Comparison of ENCODE assay signal across 27 cellular contexts in the genomic region with DNA sequence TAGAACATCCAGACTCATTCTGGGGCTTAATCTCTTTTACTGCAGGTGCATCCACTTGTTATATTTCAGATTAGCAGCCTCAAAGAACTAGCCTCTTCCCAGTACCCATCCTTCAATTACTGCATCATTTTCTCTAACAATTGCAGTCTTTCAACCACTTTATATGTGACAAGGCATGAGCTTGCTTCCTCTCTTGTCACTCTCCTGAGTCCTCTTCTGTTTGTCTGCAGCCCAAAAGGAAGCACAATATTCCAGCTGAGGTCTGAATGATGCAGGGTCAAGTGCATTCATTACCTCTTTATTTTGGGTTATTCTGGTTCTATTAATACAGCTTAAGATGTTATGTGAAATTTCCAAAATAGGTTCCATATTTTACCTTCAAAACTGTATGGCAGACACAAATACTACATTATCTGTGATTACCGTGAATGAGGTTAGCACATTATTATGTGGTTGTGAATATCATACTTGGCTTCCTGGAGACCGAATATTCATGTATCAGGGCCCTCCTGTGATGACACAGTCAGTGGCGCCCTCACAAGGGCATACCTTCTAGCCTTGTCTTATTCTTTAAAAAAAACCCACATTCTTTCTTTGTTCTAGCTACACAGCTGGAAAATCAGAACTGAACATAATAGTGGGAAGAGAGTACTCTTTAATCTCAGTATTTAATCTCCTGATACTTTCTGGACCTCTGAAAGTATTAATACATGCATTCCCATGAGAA.
DNase-seq lines count a peak whose midpoint lies in the region; ATAC-seq and TF ChIP-seq lines count a peak whose summit lies in the region.
"Had no signal": no experiment of that assay in that cellular context is flagged by ENCODE, and none has a peak within 500 bp of the region (broad histone marks: within the 10 kb centered on the region; RNA-seq: fewer than 3 reads in every experiment).

No MANE protein-coding gene starts in this region.

- H4K20me1 ChIP-seq in Loucy (ENCODE audit: insufficient read depth, low read length, poor library complexity, severe bottlenecking): no peaks in the 10 kb centered on the region

- POLR2A ChIA-PET in activated B cell treated with CpG ODN at 0.5 μM for 24 hours (lab: Charles Lee): no interaction called here

- peaks cover 49% of the 10 kb centered on the region for H3K4me1 Mint-ChIP-seq in activated B cell treated with CpG ODN at 0.5 μM for 24 hours
- peaks cover 7 to 11% of the 10 kb centered on the region in 2 donors for H3K4me1 Mint-ChIP-seq in natural killer cell
- H3K4me1 Mint-ChIP-seq: activated naive CD4-positive, alpha-beta T cell treated with anti-CD3 and anti-CD28 coated beads, Interleukin-2, amount 50 U/mL, for 24 hours; CD4-positive, alpha-beta memory T cell had no signal

- no peaks in the 10 kb centered on the region for H3F3A ChIP-seq in Loucy (ENCODE audit: low read depth)

- no peaks in the 10 kb centered on the region for H3K27me3 ChIP-seq in Loucy (ENCODE audit: insufficient read depth, low read length, poor library complexity, severe bottlenecking)
- H3K27me3 ChIP-seq: heart right ventricle, transverse colon had no signal

- no peak overlapping the region for H2AFZ ChIP-seq in Loucy (ENCODE audit: low read length)
- H2AFZ ChIP-seq: PC-9 had no signal

- no peaks in the 10 kb centered on the region for H3K9me2 ChIP-seq in Loucy (replicated peaks; ENCODE audit: low read depth, low read length)

- H3K27me3 Mint-ChIP-seq in activated B cell treated with CpG ODN at 0.5 μM for 24 hours (no peaks in the 10 kb centered on the region), natural killer cell (ENCODE audit: low read depth in 2 of 2) (no peaks in the 10 kb centered on the region)
- H3K27me3 Mint-ChIP-seq: activated CD8-positive, alpha-beta T cell treated with anti-CD3 and anti-CD28 coated beads for 36 hours; activated naive CD4-positive, alpha-beta T cell treated with anti-CD3 and anti-CD28 coated beads, Interleukin-2, amount 50 U/mL, for 24 hours; activated T-cell treated with anti-CD3 and anti-CD28 coated beads, Interleukin-2, amount 50 U/mL, for 24 hours; CD4-positive, alpha-beta memory T cell; naive B cell had no signal

- H3K9ac ChIP-seq in Loucy (ENCODE audit: low read depth, low read length, poor library complexity, severe bottlenecking): no peak overlapping the region

- H3K36me3 ChIP-seq in Loucy (ENCODE audit: insufficient read depth, low read length): no peaks in the 10 kb centered on the region
- H3K36me3 ChIP-seq: heart right ventricle, transverse colon had no signal

- H3K4me1 ChIP-seq in Loucy (ENCODE audit: insufficient read depth, low read length, poor library complexity, severe bottlenecking): peaks cover 18% of the 10 kb centered on the region
- H3K4me1 ChIP-seq: heart right ventricle, transverse colon had no signal

- no peaks in the 10 kb centered on the region for H3K9me3 Mint-ChIP-seq in activated B cell treated with CpG ODN at 0.5 μM for 24 hours
- no peaks in the 10 kb centered on the region for H3K9me3 Mint-ChIP-seq in natural killer cell
- H3K9me3 Mint-ChIP-seq: activated CD8-positive, alpha-beta T cell treated with anti-CD3 and anti-CD28 coated beads for 36 hours; activated naive CD4-positive, alpha-beta T cell treated with anti-CD3 and anti-CD28 coated beads, Interleukin-2, amount 50 U/mL, for 24 hours; activated T-cell treated with anti-CD3 and anti-CD28 coated beads, Interleukin-2, amount 50 U/mL, for 24 hours; T-helper 2 cell treated with Interferon-gamma antibody and Interleukin-4, amounts not matched to agents 5 μg/mL and 100 μg/mL, for 36 hours had no signal

- no peak overlapping the region for H3K4me3 ChIP-seq in Loucy (ENCODE audit: low read length, poor library complexity, severe bottlenecking)
- H3K4me3 ChIP-seq: heart right ventricle, PC-9, transverse colon had no signal

- H3K27ac Mint-ChIP-seq in activated B cell treated with CpG ODN at 0.5 μM for 24 hours (peak overlapping the region; percentile 32), natural killer cell (no peak overlapping the region)
- H3K27ac Mint-ChIP-seq: activated CD8-positive, alpha-beta T cell treated with anti-CD3 and anti-CD28 coated beads for 36 hours; activated naive CD4-positive, alpha-beta T cell treated with anti-CD3 and anti-CD28 coated beads, Interleukin-2, amount 50 U/mL, for 24 hours; activated T-cell treated with anti-CD3 and anti-CD28 coated beads, Interleukin-2, amount 50 U/mL, for 24 hours; CD4-positive, alpha-beta memory T cell; T-helper 2 cell treated with Interferon-gamma antibody and Interleukin-4, amounts not matched to agents 5 μg/mL and 100 μg/mL, for 36 hours had no signal

- ATAC-seq in activated B cell treated with CpG ODN at 0.5 μM for 24 hours (ENCODE audit: low read depth) (no peak), natural killer cell (peak; percentile 82 to 99 (median 87)), left lobe of liver (no peak)
- ATAC-seq: activated CD8-positive, alpha-beta T cell treated with anti-CD3 and anti-CD28 coated beads for 36 hours; heart right ventricle; HepG2 had no signal

- H3K36me3 Mint-ChIP-seq in activated B cell treated with CpG ODN at 0.5 μM for 24 hours (ENCODE audit: low read depth) (no peaks in the 10 kb centered on the region), natural killer cell (no peaks in the 10 kb centered on the region)
- H3K36me3 Mint-ChIP-seq: activated naive CD4-positive, alpha-beta T cell treated with anti-CD3 and anti-CD28 coated beads, Interleukin-2, amount 50 U/mL, for 24 hours; CD4-positive, alpha-beta memory T cell; naive B cell had no signal

- TF ChIP-seq CTCF in GM12872 (IDR thresholded peaks at IDR 0.05; ENCODE audit: insufficient read depth, low read depth, low read length) (0 out of 3 replicates have a peak, but pooled peaks have one; percentile 14), Loucy (conservative IDR thresholded peaks at IDR 0.05; ENCODE audit: low read length) (peak; percentile 67), activated B cell treated with CpG ODN at 0.5 μM for 24 hours (IDR thresholded peaks at IDR 0.05) (no peak), natural killer cell (IDR thresholded peaks at IDR 0.05) (no peak)

- H3K4me2 ChIP-seq in Loucy (ENCODE audit: low read depth, low read length, poor library complexity, severe bottlenecking): no peak overlapping the region
- H3K4me2 ChIP-seq: PC-9 had no signal

- DNase-seq in activated B cell treated with CpG ODN at 0.5 μM for 24 hours: no peak
- no peak for DNase-seq in natural killer cell
- DNase-seq in left lobe of liver (ENCODE audit: low spot score): no peak
- DNase-seq in anterior cingulate cortex (lab: John Stamatoyannopoulos, UW): no peak
- no peak for DNase-seq in NCI-H774 (lab: John Stamatoyannopoulos, UW)
- DNase-seq in NCI-H1048 (lab: John Stamatoyannopoulos, UW): no peak
- DNase-seq: activated CD4-positive, CD25-positive, alpha-beta regulatory T cell; activated CD8-positive, alpha-beta T cell treated with anti-CD3 and anti-CD28 coated beads for 36 hours; activated T-cell treated with anti-CD3 and anti-CD28 coated beads, Interleukin-2, amount 50 U/mL, for 24 hours; CD4-positive, alpha-beta memory T cell; DND-41; GOT3; heart right ventricle; mammary epithelial cell; naive B cell; NCI-H187 treated with DMSO at 0.1 percent for 48 hours; NCI-H524 treated with DMSO at 0.1 percent for 48 hours; PC-9; posterior cingulate gyrus; stimulated activated CD4-positive, alpha-beta T cell treated with anti-CD3 and anti-CD28 coated beads, Interleukin-2, amount 100 ng/mL, for 24 hours; stimulated activated naive CD4-positive, alpha-beta T cell treated with Interleukin-2 at 50 U/mL for 16 hours; transverse colon had no signal

- CTCF ChIA-PET in activated B cell treated with CpG ODN at 0.5 μM for 24 hours (lab: Charles Lee): no interaction called here

- H3K4me3 Mint-ChIP-seq in activated B cell treated with CpG ODN at 0.5 μM for 24 hours: no peak overlapping the region
- H3K4me3 Mint-ChIP-seq in natural killer cell: no peak overlapping the region
- H3K4me3 Mint-ChIP-seq: activated CD8-positive, alpha-beta T cell treated with anti-CD3 and anti-CD28 coated beads for 36 hours; activated naive CD4-positive, alpha-beta T cell treated with anti-CD3 and anti-CD28 coated beads, Interleukin-2, amount 50 U/mL, for 24 hours; activated T-cell treated with anti-CD3 and anti-CD28 coated beads, Interleukin-2, amount 50 U/mL, for 24 hours; CD4-positive, alpha-beta memory T cell; naive B cell; T-helper 2 cell treated with Interferon-gamma antibody and Interleukin-4, amounts not matched to agents 5 μg/mL and 100 μg/mL, for 36 hours had no signal

- H3K79me2 ChIP-seq in Loucy (ENCODE audit: insufficient read depth, low read length): no peaks in the 10 kb centered on the region

- intact Hi-C loops in activated B cell treated with CpG ODN at 0.5 μM for 24 hours (cut with micrococcal nuclease): loop anchor here (10.0 kb wide), 3 partner anchors 975 to 1765 kb away; a partner anchor contains a TSS
- intact Hi-C loops in natural killer cell (cut with micrococcal nuclease): no loop called here

- no peaks in the 10 kb centered on the region for H3K9me3 ChIP-seq in Loucy (ENCODE audit: insufficient read depth, low read depth, low read length)
- H3K9me3 ChIP-seq: heart right ventricle, transverse colon had no signal

Comparison
In these comparisons a context has a peak if more than half of its experiments do, and no peak if none do; other contexts are left out.
1. CTCF ChIP-seq: peak in GM12872 (single experiment) and Loucy (single experiment); none in activated B cell treated with CpG ODN at 0.5 μM for 24 hours (single experiment) and natural killer cell (single experiment).
2. ATAC-seq: peak in natural killer cell (3 of 3); none in activated B cell treated with CpG ODN at 0.5 μM for 24 hours (single experiment) and left lobe of liver (single experiment).